In the genomic region with DNA sequence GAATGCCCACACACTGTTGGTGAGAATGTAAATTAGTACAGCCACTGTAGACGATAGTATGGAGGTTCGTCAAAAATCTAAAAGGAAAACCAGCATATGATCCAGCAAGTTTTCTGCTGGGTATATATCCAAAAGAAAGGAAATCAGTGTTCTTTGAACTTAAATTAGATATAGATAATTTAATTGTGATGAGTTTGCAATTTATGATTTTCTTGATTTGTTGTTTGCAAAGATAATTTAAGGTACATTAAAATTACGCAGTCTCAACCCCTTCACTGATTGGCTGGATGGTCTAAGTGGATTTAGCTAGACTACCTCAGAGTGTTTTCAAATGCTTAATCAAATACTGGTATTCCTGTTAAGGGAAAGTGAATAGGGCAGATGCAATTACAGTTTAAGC, we compare ENCODE assay signal across 21 cellular contexts.
DNase-seq lines count a peak whose midpoint lies in the region; ATAC-seq, FAIRE-seq and TF ChIP-seq lines count a peak whose summit lies in the region.
"Had no signal": no experiment of that assay in that cellular context is flagged by ENCODE, and none has a peak within 500 bp of the region (broad histone marks: within the 10 kb centered on the region; RNA-seq: fewer than 3 reads in every experiment).

No MANE protein-coding gene starts in this region.

- no peak overlapping the region for H4K5ac ChIP-seq in IMR-90 (ENCODE audit: low read depth, low read length)

- no peak overlapping the region for H3K14ac ChIP-seq in IMR-90 (replicated peaks; ENCODE audit: low read depth, low read length)

- H3K4me3 ChIP-seq in HepG2 (replicated peaks in 1 of 3; ENCODE audit: insufficient read depth in 1 of 3, low read depth in 2 of 3, low read length in 3 of 3) (no peak overlapping the region), right lobe of liver (no peak overlapping the region), IMR-90 (ENCODE audit: insufficient read depth, low read depth, low read length) (no peak overlapping the region)
- H3K4me3 ChIP-seq: BLaER1 treated with 17β-estradiol and CSF1 and Interleukin-3, amounts not matched to agents 10 nM and 100 nM had no signal

- BruUV-seq in HepG2 (replicated peaks; lab: Mats Ljungman, UMichigan) (no TSS peak), IMR-90 (replicated peaks; lab: Mats Ljungman, UMichigan) (no TSS peak)

- no peak overlapping the region for H4K91ac ChIP-seq in IMR-90 (ENCODE audit: insufficient read depth, low read depth, low read length)

- H3K79me2 ChIP-seq in HepG2 (ENCODE audit: insufficient read depth, low read length) = no peaks in the 10 kb centered on the region

- no peak overlapping the region for H3K23ac ChIP-seq in IMR-90 (ENCODE audit: low read depth, low read length)

- no peak overlapping the region for H3K56ac ChIP-seq in IMR-90 (ENCODE audit: extremely low read depth, insufficient read depth, low read length)

- H2BK120ac ChIP-seq in IMR-90 (ENCODE audit: low read depth, low read length) = no peak overlapping the region

- no peak overlapping the region for H2BK15ac ChIP-seq in IMR-90 (ENCODE audit: low read depth, low read length)

- H3K27ac ChIP-seq in HepG2 (ENCODE audit: extremely low read length, insufficient read depth, low read length) (no peak overlapping the region), right lobe of liver (no peak overlapping the region), IMR-90 (ENCODE audit: insufficient read depth, low read length) (no peak overlapping the region)
- H3K27ac ChIP-seq: BLaER1 treated with 17β-estradiol and CSF1 and Interleukin-3, amounts not matched to agents 10 nM and 100 nM; C4-2B had no signal

- TF ChIP-seq EP300 in HepG2 (IDR thresholded peaks at IDR 0.05; ENCODE audit: low read depth in 2 of 2, low read length in 2 of 2) = no peak
- no peak for TF ChIP-seq EP300 in HepG2 (CRISPR knock-in tag; IDR thresholded peaks at IDR 0.05; ENCODE audit: borderline replicate concordance)

- no peak for ATAC-seq in HepG2
- ATAC-seq in right lobe of liver = no peak
- ATAC-seq in IMR-90 (ENCODE audit: low read depth) = no peak
- no peak for ATAC-seq in HG03196 (IDR thresholded peaks at IDR 0.05; ENCODE audit: unreplicated experiment)
- ATAC-seq: CD8-positive, alpha-beta T cell had no signal

- TF ChIP-seq RAD21 in HepG2 (CRISPR knock-in tag; IDR thresholded peaks at IDR 0.05) (no peak), IMR-90 (IDR thresholded peaks at IDR 0.05; ENCODE audit: low read length) (no peak)

- CTCF ChIA-PET in HepG2 (lab: Yijun Ruan, JAX; ENCODE audit: low intra/inter-chr PET ratio, low total read pairs) = no interaction called here
- CTCF ChIA-PET in IMR-90 (lab: Yijun Ruan, JAX) = no interaction called here

- TF ChIP-seq CTCF in HepG2 (CRISPR knock-in tag; IDR thresholded peaks at IDR 0.05) = no peak
- TF ChIP-seq CTCF in right lobe of liver (IDR thresholded peaks at IDR 0.05) = no peak
- TF ChIP-seq CTCF in IMR-90 (conservative IDR thresholded peaks at IDR 0.05; ENCODE audit: low read depth, low read length) = no peak

- H3K36me3 ChIP-seq in HepG2 (replicated peaks in 1 of 2; ENCODE audit: control insufficient read depth in 1 of 2, insufficient read depth in 2 of 2, low read length in 2 of 2) (no peaks in the 10 kb centered on the region), right lobe of liver (no peaks in the 10 kb centered on the region), IMR-90 (ENCODE audit: control insufficient read depth, insufficient read depth, low read length) (no peaks in the 10 kb centered on the region)
- H3K36me3 ChIP-seq: BLaER1 treated with 17β-estradiol and CSF1 and Interleukin-3, amounts not matched to agents 10 nM and 100 nM had no signal

- no peak overlapping the region for H4K8ac ChIP-seq in IMR-90 (ENCODE audit: low read depth in 2 of 2, low read length in 2 of 2)

- H2BK5ac ChIP-seq in IMR-90 (ENCODE audit: low read depth, low read length, poor library complexity, severe bottlenecking) = no peak overlapping the region

- no peak overlapping the region for H3K18ac ChIP-seq in IMR-90 (ENCODE audit: low read depth, low read length)

- H3K79me1 ChIP-seq in IMR-90 (ENCODE audit: low read depth in 1 of 2, low read length in 2 of 2) = no peaks in the 10 kb centered on the region

- H2AK9ac ChIP-seq in IMR-90 (replicated peaks; ENCODE audit: low read depth, low read length, poor library complexity) = no peak overlapping the region

- H3K27me3 ChIP-seq in HepG2 (ENCODE audit: control insufficient read depth in 1 of 2, insufficient read depth in 2 of 2, low read length in 2 of 2) (no peaks in the 10 kb centered on the region), right lobe of liver (no peaks in the 10 kb centered on the region), IMR-90 (ENCODE audit: control insufficient read depth, insufficient read depth, low read length) (no peaks in the 10 kb centered on the region)
- H3K27me3 ChIP-seq: BLaER1 treated with 17β-estradiol and CSF1 and Interleukin-3, amounts not matched to agents 10 nM and 100 nM had no signal

- H3K9me3 ChIP-seq in HepG2 (ENCODE audit: low read length) = no peaks in the 10 kb centered on the region
- no peaks in the 10 kb centered on the region for H3K9me3 ChIP-seq in right lobe of liver
- peaks cover 5% of the 10 kb centered on the region for H3K9me3 ChIP-seq in IMR-90 (ENCODE audit: control insufficient read depth, insufficient read depth, low read length)
- H3K9me3 ChIP-seq: BLaER1 treated with 17β-estradiol and CSF1 and Interleukin-3, amounts not matched to agents 10 nM and 100 nM; Caco-2 had no signal

- no peak overlapping the region for H3K4ac ChIP-seq in IMR-90 (ENCODE audit: low read depth, low read length)

- dilution Hi-C loops in IMR-90 (cut with HindIII; ENCODE audit: low sequenced_read_pairs, unreplicated experiment) = no loop called here

- H2AFZ ChIP-seq in HepG2 (ENCODE audit: low read length) = no peak overlapping the region
- no peak overlapping the region for H2AFZ ChIP-seq in IMR-90 (replicated peaks; ENCODE audit: low read length, poor library complexity)

- in situ Hi-C loops in HepG2 (cut with HindIII; ENCODE audit: extremely low pct_ligation_motif_present, low pct_unique_long_range_greater_than_20kb) = no loop called here
- in situ Hi-C loops in IMR-90 (cut with MboI; ENCODE audit: low sequenced_read_pairs) = no loop called here

- H4K20me1 ChIP-seq in HepG2 (ENCODE audit: insufficient read depth, low read length) (no peaks in the 10 kb centered on the region), IMR-90 (ENCODE audit: insufficient read depth, low read length) (no peaks in the 10 kb centered on the region)
- H4K20me1 ChIP-seq: BLaER1 treated with 17β-estradiol and CSF1 and Interleukin-3, amounts not matched to agents 10 nM and 100 nM had no signal

- H3K9me1 ChIP-seq in IMR-90 (ENCODE audit: insufficient read depth, low read length) = no peaks in the 10 kb centered on the region

- H3K4me2 ChIP-seq in HepG2 (ENCODE audit: low read depth, low read length) (no peak overlapping the region), IMR-90 (ENCODE audit: low read depth, low read length) (no peak overlapping the region)
- H3K4me2 ChIP-seq: BLaER1 treated with 17β-estradiol and CSF1 and Interleukin-3, amounts not matched to agents 10 nM and 100 nM had no signal

- H3K9ac ChIP-seq in HepG2 (ENCODE audit: insufficient read depth, low read depth, low read length) (no peak overlapping the region), IMR-90 (ENCODE audit: low read depth, low read length) (no peak overlapping the region)
- H3K9ac ChIP-seq: BLaER1 treated with 17β-estradiol and CSF1 and Interleukin-3, amounts not matched to agents 10 nM and 100 nM had no signal

- POLR2A ChIA-PET in HepG2 (lab: Yijun Ruan, JAX) (no interaction called here), IMR-90 (lab: Charles Lee; ENCODE audit: unreplicated experiment) (no interaction called here)

- TF ChIP-seq POLR2A in HepG2 (IDR thresholded peaks at IDR 0.05; ENCODE audit: insufficient read depth in 1 of 2, low read depth in 2 of 2, low read length in 2 of 2) = no peak
- TF ChIP-seq POLR2A in right lobe of liver (IDR thresholded peaks at IDR 0.05) = no peak
- TF ChIP-seq POLR2A in IMR-90 (IDR thresholded peaks at IDR 0.05; ENCODE audit: low read depth, low read length) = no peak

- FAIRE-seq in HepG2 (lab: Jason Lieb, UNC) = no peak
- FAIRE-seq: A204.1, D721Med, GM12891, GM19239 had no signal

- H3K4me1 ChIP-seq in HepG2 (ENCODE audit: insufficient read depth, low read length) = no peaks in the 10 kb centered on the region
- no peaks in the 10 kb centered on the region for H3K4me1 ChIP-seq in right lobe of liver
- no peaks in the 10 kb centered on the region for H3K4me1 ChIP-seq in IMR-90 (ENCODE audit: control insufficient read depth, insufficient read depth, low read length)
- H3K4me1 ChIP-seq: BLaER1 treated with 17β-estradiol and CSF1 and Interleukin-3, amounts not matched to agents 10 nM and 100 nM; Caco-2 had no signal

- DNase-seq in HepG2 (ENCODE audit: low spot score) = no peak
- DNase-seq in right lobe of liver = no peak
- DNase-seq in IMR-90 = no peak
- DNase-seq in SK-N-DZ (ENCODE audit: low spot score) = peak; percentile 60
- no peak for DNase-seq in ecto neural progenitor cell (ENCODE audit: low spot score)
- no peak for DNase-seq in NCI-H2029 treated with DMSO at 0.1 percent for 48 hours (lab: John Stamatoyannopoulos, UW)
- DNase-seq: 8988T; AML-193; Caco-2; Calu3; CD4-positive, alpha-beta T cell; CD8-positive, alpha-beta T cell; DMS79 treated with DMSO at 0.1 percent for 48 hours; GF-D8 had no signal

- intact Hi-C loops in HepG2 (cut with micrococcal nuclease; ENCODE audit: unreplicated experiment) (no loop called here), right lobe of liver (cut with DNase I) (no loop called here), IMR-90 (cut with micrococcal nuclease) (no loop called here)

- 3% methylated on average over 3 of the region's 3 CpGs for WGBS in HepG2 (ENCODE audit: low lambda C conversion rate)
- WGBS in right lobe of liver (ENCODE audit: insufficient coverage, low coverage, low lambda C conversion rate, missing lambda C conversion rate) = 52% methylated on average over 3 of the region's 3 CpGs
- WGBS in IMR-90 (ENCODE audit: extremely low coverage in 2 of 2, insufficient read length in 1 of 2), 2 experiments = no CpG with 5 or more reads among the region's 3 CpGs

- no peak overlapping the region for H2AK5ac ChIP-seq in IMR-90 (ENCODE audit: low read depth, low read length)

- no peak overlapping the region for H2BK20ac ChIP-seq in IMR-90 (ENCODE audit: low read depth, low read length)

TF ChIP-seq in HepG2, 621 proteins besides CTCF, POLR2A, EP300 and RAD21 (continues in another document):
- no peak for TF ChIP-seq MYNN (CRISPR knock-in tag; IDR thresholded peaks at IDR 0.05; ENCODE audit: low read depth)
- peak; percentile 70 to 91; a peak in 3 of 4 replicates for TF ChIP-seq MAFK (conservative IDR thresholded peaks at IDR 0.05 in 1 of 2, IDR thresholded peaks at IDR 0.05 in 1 of 2; ENCODE audit: low read length in 2 of 2)
- TF ChIP-seq ZNF749 (CRISPR knock-in tag; IDR thresholded peaks at IDR 0.05; ENCODE audit: borderline replicate concordance) = no peak

TF ChIP-seq in IMR-90, 13 proteins besides CTCF, POLR2A, EP300 and RAD21 (continues in another document):
- no peak for TF ChIP-seq RCOR1 (IDR thresholded peaks at IDR 0.05; ENCODE audit: insufficient replicate concordance, low read length)
- no peak for TF ChIP-seq SMC3 (IDR thresholded peaks at IDR 0.05; ENCODE audit: low read depth, low read length)
- no peak for TF ChIP-seq CEBPB (IDR thresholded peaks at IDR 0.05; ENCODE audit: low read depth, low read length)
- no peak for TF ChIP-seq MAZ (IDR thresholded peaks at IDR 0.05; ENCODE audit: borderline replicate concordance, low read depth, low read length)
